ENCODE assay signal across 14 cellular contexts in the genomic region with DNA sequence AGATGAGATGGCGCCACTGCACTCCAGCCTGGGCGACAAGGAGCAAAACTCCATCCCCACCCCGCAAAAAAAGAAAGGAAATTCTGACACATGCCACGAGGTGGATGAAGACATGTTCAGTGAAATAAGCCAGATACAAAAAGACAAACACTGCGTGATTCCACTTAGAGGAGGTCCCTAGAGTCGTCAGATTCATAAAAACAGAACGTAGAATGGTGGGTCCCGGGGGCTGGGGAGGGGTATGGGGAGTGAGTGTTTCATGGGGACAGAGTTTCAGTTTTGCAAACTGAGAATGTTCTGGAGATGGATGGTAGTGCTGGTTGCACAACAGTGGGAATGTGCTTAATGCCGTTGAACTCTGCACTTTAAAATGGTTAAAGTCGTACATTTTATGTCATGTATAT. TPM values are rescaled to one million over a fixed set of nuclear protein-coding genes. Genes with fewer than 3 reads are reported as not detected.
A peak's percentile ranks its signal among the peaks of the same experiment; 100 is the strongest.
DNase-seq lines count a peak whose midpoint lies in the region; ATAC-seq and TF ChIP-seq lines count a peak whose summit lies in the region.
"Had no signal": no experiment of that assay in that cellular context is flagged by ENCODE, and none has a peak within 500 bp of the region (broad histone marks: within the 10 kb centered on the region; RNA-seq: fewer than 3 reads in every experiment).

No MANE protein-coding gene starts in this region.

- no peaks in the 10 kb centered on the region for H3K27me3 ChIP-seq in ascending aorta
- no peaks in the 10 kb centered on the region for H3K27me3 ChIP-seq in muscle layer of colon (ENCODE audit: control insufficient read depth in 1 of 2, insufficient read depth in 2 of 2, low read length in 2 of 2)
- H3K27me3 ChIP-seq in thyroid gland = no peaks in the 10 kb centered on the region

- H3K27ac ChIP-seq in ascending aorta (peak overlapping the region; percentile 80 to 82), muscle layer of colon (ENCODE audit: low read depth, low read length) (peak overlapping the region; percentile 66), thyroid gland (peak overlapping the region; percentile 15 to 94 (median 44))
- H3K27ac ChIP-seq: PC-9 had no signal

- H3K4me3 ChIP-seq in ascending aorta (no peak overlapping the region), muscle layer of colon (ENCODE audit: low read depth in 1 of 2, low read length in 2 of 2) (no peak overlapping the region), thyroid gland (replicated peaks in 1 of 3) (no peak overlapping the region)
- H3K4me3 ChIP-seq: PC-9 had no signal

- TF ChIP-seq POLR2A in thyroid gland (IDR thresholded peaks at IDR 0.05) = no peak

- H3K9ac ChIP-seq in muscle layer of colon (ENCODE audit: low read length) = no peak overlapping the region

- H3K9me3 ChIP-seq in ascending aorta = no peaks in the 10 kb centered on the region
- no peaks in the 10 kb centered on the region for H3K9me3 ChIP-seq in muscle layer of colon (ENCODE audit: low read length)
- H3K9me3 ChIP-seq in thyroid gland = no peaks in the 10 kb centered on the region

- TF ChIP-seq CTCF in ascending aorta (IDR thresholded peaks at IDR 0.05) = no peak
- TF ChIP-seq CTCF in thyroid gland (IDR thresholded peaks at IDR 0.05) = no peak

- 62 to 73% methylated on average over 10 of the region's 10 CpGs for WGBS in thyroid gland, 2 donors

- H3K36me3 ChIP-seq in ascending aorta (no peaks in the 10 kb centered on the region), muscle layer of colon (ENCODE audit: insufficient read depth, low read length) (peaks cover 8% of the 10 kb centered on the region), thyroid gland (no peaks in the 10 kb centered on the region)

- peak; percentile 2 for ATAC-seq in Right ventricle myocardium superior (ENCODE audit: poor library complexity)
- no peak for ATAC-seq in HG03045 (IDR thresholded peaks at IDR 0.05; ENCODE audit: unreplicated experiment)
- ATAC-seq in GM18909 (IDR thresholded peaks at IDR 0.05; ENCODE audit: poor library complexity, unreplicated experiment) = no peak

- peaks cover 10 to 43% of the 10 kb centered on the region in 2 donors for H3K4me1 ChIP-seq in ascending aorta
- H3K4me1 ChIP-seq in muscle layer of colon (ENCODE audit: insufficient read depth, low read length) = peaks cover 54% of the 10 kb centered on the region
- H3K4me1 ChIP-seq in thyroid gland = peaks cover 27 to 29% of the 10 kb centered on the region in 2 donors

- DNase-seq in ascending aorta (ENCODE audit: low spot score in 2 of 2) (peak in 1 of 2 donors; percentile 74), Right ventricle myocardium superior (peak; percentile 56), thyroid gland (no peak), NCI-H82 (lab: John Stamatoyannopoulos, UW) (no peak)
- no peak for DNase-seq in stimulated activated CD4-positive, alpha-beta T cell treated with anti-CD3 and anti-CD28 coated beads, Interleukin-12 subunit alpha, Interleukin-12 subunit beta, amount 100 ng/mL, for 4 hours
- DNase-seq: activated CD4-positive, alpha-beta T cell treated with anti-CD3 and anti-CD28 coated beads, Interleukin-2, amount 50 U/mL, for 48 hours; activated T-cell treated with anti-CD3 and anti-CD28 coated beads, Interleukin-2, amount 50 U/mL, for 1 hour; H9; NCI-H2029; NCI-H526 treated with DMSO at 0.1 percent for 48 hours; PC-9 had no signal

- intact Hi-C loops in ascending aorta (cut with DNase I) = no loop called here
- intact Hi-C loops in Right ventricle myocardium superior (cut with DNase I) = no loop called here
- intact Hi-C loops in thyroid gland (cut with DNase I) = no loop called here

RNA-seq across cellular contexts. Expression of gene SPC24, which starts 4.0 kb away (rescaled TPM):
- total RNA-seq in ascending aorta (1.1 TPM), Right ventricle myocardium superior (6.7 TPM), thyroid gland (1 to 10 TPM in 1 of 4 donors, under 1 TPM in 2, not detected in 1; 0.24 to 1.1 (median 0.78) TPM)

RNA-seq across cellular contexts. Expression of gene KANK2, which starts 37.7 kb away (rescaled TPM):
- total RNA-seq in ascending aorta = 572 TPM
- 383 TPM for total RNA-seq in Right ventricle myocardium superior
- total RNA-seq in thyroid gland = 100 to 1,000 TPM; 177 to 241 (median 222) TPM
